8 cellular contexts compared by ENCODE assay signal in genomic region chr5:175464414-175465233, GRCh38. TPM values are rescaled to one million over a fixed set of nuclear protein-coding genes. Genes with fewer than 3 reads are reported as not detected.
DNase-seq lines count a peak whose midpoint lies in the region; ATAC-seq and TF ChIP-seq lines count a peak whose summit lies in the region.

No MANE protein-coding gene starts in this region.

- intact Hi-C loops in activated CD4-positive, alpha-beta T cell treated with anti-CD3 and anti-CD28 coated beads, Interleukin-2, amount 10 ng/mL, durations not matched to agents 24 days and 14 days (cut with micrococcal nuclease), result loop anchor here (2.0 kb wide), 1 partner anchor 14 kb away; the partner anchor contains the start of gene SFXN1
- intact Hi-C loops in dorsolateral prefrontal cortex (cut with DNase I) (loop anchor here in 1 of 2 donors (5.0 kb wide), 1 partner anchor 512 kb away; no protein-coding TSS in a partner anchor), testis (cut with DNase I; ENCODE audit: low total_unique reads) (no loop called here)

- peak overlapping the region in 5 of 59 donors; percentile 6 to 31 (median 26) for H3K4me3 ChIP-seq in dorsolateral prefrontal cortex
- no peak overlapping the region for H3K4me3 ChIP-seq in testis

- WGBS in testis, 2 donors, result 37 to 44% methylated on average over 10 of the region's 10 CpGs

- H3K4me1 ChIP-seq in testis, result no peaks in the 10 kb centered on the region

- H3K4me3 Mint-ChIP-seq in activated CD4-positive, alpha-beta T cell treated with anti-CD3 and anti-CD28 coated beads, Interleukin-2, amount 10 ng/mL, durations not matched to agents 24 days and 14 days, result no peak overlapping the region
- peak overlapping the region in 1 of 8 donors; percentile 42 for H3K4me3 Mint-ChIP-seq in naive B cell

- TF ChIP-seq POLR2A in testis (IDR thresholded peaks at IDR 0.05), result no peak

- peak; percentile 85 for TF ChIP-seq CTCF in C4-2B (conservative IDR thresholded peaks at IDR 0.05)
- TF ChIP-seq CTCF in dorsolateral prefrontal cortex (IDR thresholded peaks at IDR 0.05 in 54 of 56, conservative IDR thresholded peaks at IDR 0.05 in 2 of 56; ENCODE audit: low read depth in 1 of 56, partially characterized antibody in 56 of 56), result peak in 55 of 56 donors; percentile 48 to 79 (median 69)
- peak; percentile 21 to 61 (median 52) for TF ChIP-seq CTCF in testis (IDR thresholded peaks at IDR 0.05)

- peak overlapping the region; percentile 34 for H3K27ac Mint-ChIP-seq in activated CD4-positive, alpha-beta T cell treated with anti-CD3 and anti-CD28 coated beads, Interleukin-2, amount 10 ng/mL, durations not matched to agents 24 days and 14 days
- no peak overlapping the region for H3K27ac Mint-ChIP-seq in naive B cell

- H3K27me3 Mint-ChIP-seq in activated CD4-positive, alpha-beta T cell treated with anti-CD3 and anti-CD28 coated beads, Interleukin-2, amount 10 ng/mL, durations not matched to agents 24 days and 14 days, result peaks cover 3% of the 10 kb centered on the region
- peaks cover 26 to 30% (median 30%) of the 10 kb centered on the region in 3 donors for H3K27me3 Mint-ChIP-seq in naive B cell

- peaks cover 10% of the 10 kb centered on the region for H3K4me1 Mint-ChIP-seq in activated CD4-positive, alpha-beta T cell treated with anti-CD3 and anti-CD28 coated beads, Interleukin-2, amount 10 ng/mL, durations not matched to agents 24 days and 14 days
- peaks cover 4 to 9% (median 6%) of the 10 kb centered on the region in 3 donors for H3K4me1 Mint-ChIP-seq in naive B cell

- H3K9me3 Mint-ChIP-seq in activated CD4-positive, alpha-beta T cell treated with anti-CD3 and anti-CD28 coated beads, Interleukin-2, amount 10 ng/mL, durations not matched to agents 24 days and 14 days, result no peaks in the 10 kb centered on the region
- H3K9me3 Mint-ChIP-seq in naive B cell, result peaks cover 0 to 3% (median 0%) of the 10 kb centered on the region in 7 donors

- H3K9me3 ChIP-seq in testis, result no peaks in the 10 kb centered on the region

- ATAC-seq in GM18907 (IDR thresholded peaks at IDR 0.05; ENCODE audit: unreplicated experiment) (peak; percentile 95), HG03095 (IDR thresholded peaks at IDR 0.05; ENCODE audit: unreplicated experiment) (peak; percentile 98), naive B cell (ENCODE audit: low read depth in 2 of 2) (peak; percentile 66 to 74)

- no peaks in the 10 kb centered on the region for H3K36me3 ChIP-seq in testis (ENCODE audit: low read depth, missing control alignments)

- H3K27me3 ChIP-seq in dorsolateral prefrontal cortex (no peaks in the 10 kb centered on the region), testis (no peaks in the 10 kb centered on the region)

- DNase-seq in NCI-H345 treated with DMSO at 0.1 percent for 48 hours (lab: John Stamatoyannopoulos, UW; ENCODE audit: unreplicated experiment) (peak; percentile 80), dorsolateral prefrontal cortex (peak in 3 of 10 donors; percentile 45 to 64 (median 54)), naive B cell (no peak), testis (peak; percentile 46)
- peak; percentile 93 for DNase-seq in activated CD4-positive, alpha-beta T cell treated with anti-CD3 and anti-CD28 coated beads, Interleukin-2, amount 10 ng/mL, durations not matched to agents 24 days and 14 days

- no peak overlapping the region for H3K27ac ChIP-seq in C4-2B
- H3K27ac ChIP-seq in dorsolateral prefrontal cortex, result no peak overlapping the region
- no peak overlapping the region for H3K27ac ChIP-seq in testis

- no peaks in the 10 kb centered on the region for H3K36me3 Mint-ChIP-seq in activated CD4-positive, alpha-beta T cell treated with anti-CD3 and anti-CD28 coated beads, Interleukin-2, amount 10 ng/mL, durations not matched to agents 24 days and 14 days (ENCODE audit: low read depth)
- no peaks in the 10 kb centered on the region for H3K36me3 Mint-ChIP-seq in naive B cell

RNA-seq across cellular contexts. Expression of gene SFXN1, which starts 13.7 kb away (rescaled TPM):
- total RNA-seq in activated CD4-positive, alpha-beta T cell treated with anti-CD3 and anti-CD28 coated beads, Interleukin-2, amount 10 ng/mL, durations not matched to agents 24 days and 14 days, result 390 and 404 TPM in 2 replicates
- 100 to 1,000 TPM in 2 of 120 experiments, 10 to 100 TPM in 118; 42.8 to 104 (median 78.6) TPM for total RNA-seq in dorsolateral prefrontal cortex
- 10 to 100 TPM; 12.0 to 18.0 (median 16.0) TPM for polyA plus RNA-seq in naive B cell (ENCODE audit: low read depth in 6 of 6)
- 10 to 100 TPM; 29.3 to 44.5 TPM for total RNA-seq in testis
- 22.6 TPM for polyA plus RNA-seq in testis (ENCODE audit: insufficient read depth, low read depth, low replicate concordance)

RNA-seq across cellular contexts. Expression of gene DRD1, which starts 20.6 kb away (rescaled TPM):
- 0.07 TPM in 1 of 2 replicates, not detected in the other for total RNA-seq in activated CD4-positive, alpha-beta T cell treated with anti-CD3 and anti-CD28 coated beads, Interleukin-2, amount 10 ng/mL, durations not matched to agents 24 days and 14 days
- total RNA-seq in dorsolateral prefrontal cortex (10 to 100 TPM in 75 of 120 experiments, 1 to 10 TPM in 45; 3.7 to 17.9 (median 10.7) TPM), testis (under 1 TPM; 0.06 to 0.08 TPM)
- polyA plus RNA-seq in naive B cell (ENCODE audit: low read depth in 6 of 6) (not detected), testis (ENCODE audit: insufficient read depth, low read depth, low replicate concordance) (0.21 TPM)
